In genomic region chr3:168620854-168621253, GRCh38 we compare ENCODE assay signal across 8 cellular contexts.
A peak's percentile ranks its signal among the peaks of the same experiment; 100 is the strongest.
DNase-seq lines count a peak whose midpoint lies in the region; ATAC-seq, FAIRE-seq and TF ChIP-seq lines count a peak whose summit lies in the region.

No MANE protein-coding gene starts in this region.

- no peak overlapping the region for H4K91ac ChIP-seq in H1 (replicated peaks; ENCODE audit: insufficient read length, low read length)

- H2BK20ac ChIP-seq in H1 (ENCODE audit: low read length), result 0 out of 2 replicates have a peak overlapping the region, but pooled peaks have one; percentile 11

- H3K27ac ChIP-seq in H1 (ENCODE audit: low read depth, low read length) (no peak overlapping the region), Peyer's patch (no peak overlapping the region)

- H3K79me1 ChIP-seq in H1 (ENCODE audit: low read depth, low read length), result no peaks in the 10 kb centered on the region

- H3K4me3 ChIP-seq in GM06990 (replicated peaks; ENCODE audit: low read depth, low read length), result no peak overlapping the region
- no peak overlapping the region for H3K4me3 ChIP-seq in H1 (ENCODE audit: extremely low read depth in 1 of 4, insufficient read depth in 2 of 4, low read depth in 3 of 4, low read length in 4 of 4)
- H3K4me3 ChIP-seq in Peyer's patch, result no peak overlapping the region

- CTCF ChIA-PET in H1 (lab: Charles Lee; ENCODE audit: partially characterized antibody), result interaction anchor here (0.7 to 6.8 kb wide), 63 partner anchors 8 to 1367 kb away, joined by 3 to 64 read pairs (median 4); no protein-coding TSS in a partner anchor

- no peak for TF ChIP-seq EP300 in H1 (IDR thresholded peaks at IDR 0.05; ENCODE audit: borderline replicate concordance in 1 of 2, low read depth in 2 of 2, low read length in 2 of 2)

- H3K9ac ChIP-seq in H1 (replicated peaks in 1 of 4; ENCODE audit: extremely low read depth in 1 of 4, low read depth in 3 of 4, low read length in 3 of 4), result no peak overlapping the region

- H3K9me3 ChIP-seq in H1 (ENCODE audit: insufficient read depth in 2 of 2, low read depth in 1 of 2, low read length in 1 of 2), result no peaks in the 10 kb centered on the region
- no peaks in the 10 kb centered on the region for H3K9me3 ChIP-seq in Peyer's patch

- H2BK5ac ChIP-seq in H1 (ENCODE audit: low read depth, low read length), result no peak overlapping the region

- H2BK15ac ChIP-seq in H1 (ENCODE audit: low read length), result no peak overlapping the region

- H4K8ac ChIP-seq in H1 (ENCODE audit: extremely low read depth, insufficient read depth, low read length), result no peak overlapping the region

- H4K20me1 ChIP-seq in H1 (replicated peaks in 1 of 2; ENCODE audit: control insufficient read depth in 1 of 2, insufficient read depth in 2 of 2, low read length in 2 of 2), result no peaks in the 10 kb centered on the region

- H3K23me2 ChIP-seq in H1 (ENCODE audit: low read depth, low read length), result no peaks in the 10 kb centered on the region

- no peaks in the 10 kb centered on the region for H3K79me2 ChIP-seq in H1 (ENCODE audit: control insufficient read depth in 1 of 2, insufficient read depth in 2 of 2, low read length in 2 of 2)

- no peak overlapping the region for H3K14ac ChIP-seq in H1 (ENCODE audit: insufficient read length)

- no peak overlapping the region for H3K4me2 ChIP-seq in H1 (ENCODE audit: insufficient read depth in 1 of 2, low read depth in 2 of 2, low read length in 2 of 2)

- H3K27me3 ChIP-seq in GM06990 (replicated peaks; ENCODE audit: control insufficient read depth, insufficient read depth, low read length), result no peaks in the 10 kb centered on the region
- no peaks in the 10 kb centered on the region for H3K27me3 ChIP-seq in H1 (replicated peaks in 1 of 4; ENCODE audit: control insufficient read depth in 3 of 4, extremely low read depth in 1 of 4, insufficient read depth in 3 of 4, low read length in 3 of 4)
- H3K27me3 ChIP-seq in Peyer's patch, result no peaks in the 10 kb centered on the region

- no peak overlapping the region for H2AFZ ChIP-seq in H1 (ENCODE audit: low read length)

- DNase-seq in GM06990 (ENCODE audit: extremely low read depth, insufficient read length) (no peak), NCI-H2171 (lab: John Stamatoyannopoulos, UW) (peak; percentile 7), H1 (ENCODE audit: low read depth in 1 of 2, low spot score in 2 of 2) (peak; percentile 21 to 73), occipital lobe (lab: John Stamatoyannopoulos, UW) (peak; percentile 3), GM19239 (ENCODE audit: insufficient read length, low spot score) (no peak), Peyer's patch (no peak)

- no peak overlapping the region for H3K56ac ChIP-seq in H1 (replicated peaks; ENCODE audit: insufficient read length, low read depth, low read length)

- TF ChIP-seq POLR2A in H1 (IDR thresholded peaks at IDR 0.05; ENCODE audit: control extremely low read depth in 1 of 2, low read depth in 2 of 2, low read length in 2 of 2) (no peak), Peyer's patch (IDR thresholded peaks at IDR 0.05) (no peak)

- H3K4me1 ChIP-seq in H1 (replicated peaks in 1 of 4; ENCODE audit: control insufficient read depth in 3 of 4, insufficient read depth in 4 of 4, low read length in 3 of 4), result peaks cover 0 to 27% (median 16%) of the 10 kb centered on the region in 4 experiments; a peak in 6 of 7 replicates
- H3K4me1 ChIP-seq in Peyer's patch, result no peaks in the 10 kb centered on the region

- FAIRE-seq in H1 (lab: Jason Lieb, UNC) (peak; percentile 94), GM19239 (lab: Jason Lieb, UNC) (no peak)

- peak; percentile 64 for TF ChIP-seq CTCF in GM06990 (IDR thresholded peaks at IDR 0.05; ENCODE audit: insufficient read depth, low read length, poor library complexity, severe bottlenecking)
- TF ChIP-seq CTCF in H1 (IDR thresholded peaks at IDR 0.05; ENCODE audit: control extremely low read depth in 1 of 3, insufficient read depth in 1 of 3, low read depth in 1 of 3, low read length in 3 of 3), result peak; percentile 53 to 97 (median 80)
- peak in 2 of 6 experiments; percentile 42 to 52 for TF ChIP-seq CTCF in Peyer's patch (IDR thresholded peaks at IDR 0.05)

- no peak overlapping the region for H2BK120ac ChIP-seq in H1 (replicated peaks; ENCODE audit: low read depth, low read length)

- H3K18ac ChIP-seq in H1 (ENCODE audit: extremely low read depth, low read length), result no peak overlapping the region; the same call in 1 of the 2 replicates

- H4K5ac ChIP-seq in H1 (ENCODE audit: insufficient read length, low read depth, low read length), result no peak overlapping the region

- 58% methylated on average over 5 of the region's 5 CpGs; no CpG with 5 or more reads in 1 of the 2 experiments for WGBS in H1 (ENCODE audit: extremely low coverage in 1 of 2, insufficient coverage in 1 of 2, insufficient read length in 1 of 2, insufficient replicate concordance in 2 of 2, low coverage in 1 of 2, low lambda C conversion rate in 2 of 2, missing lambda C conversion rate in 1 of 2), 2 experiments

- H3K4ac ChIP-seq in H1 (replicated peaks; ENCODE audit: insufficient read length, low read depth, low read length), result no peak overlapping the region

- ATAC-seq in HG02623 (IDR thresholded peaks at IDR 0.05; ENCODE audit: unreplicated experiment) (peak; percentile 64), GM18511 (IDR thresholded peaks at IDR 0.05; ENCODE audit: unreplicated experiment) (no peak)

- no peak overlapping the region for H3K23ac ChIP-seq in H1 (ENCODE audit: insufficient read length)

- no peak overlapping the region for H2BK12ac ChIP-seq in H1 (ENCODE audit: low read depth, low read length)

- TF ChIP-seq RAD21 in H1 (IDR thresholded peaks at IDR 0.05 in 1 of 2, conservative IDR thresholded peaks at IDR 0.05 in 1 of 2; ENCODE audit: low read depth in 2 of 2, low read length in 2 of 2), result peak; percentile 95 to 97

- H3K36me3 ChIP-seq in GM06990 (ENCODE audit: control insufficient read depth, insufficient read depth, low read length) (no peaks in the 10 kb centered on the region), H1 (ENCODE audit: control insufficient read depth in 2 of 4, insufficient read depth in 4 of 4, low read length in 3 of 4) (no peaks in the 10 kb centered on the region), Peyer's patch (no peaks in the 10 kb centered on the region)

- no peak overlapping the region for H2AK5ac ChIP-seq in H1 (ENCODE audit: low read depth, low read length)

- POLR2A ChIA-PET in H1 (lab: Charles Lee; ENCODE audit: partially characterized antibody), result interaction anchor here (1.0 to 1.6 kb wide), 3 partner anchors 34 to 110 kb away, joined by 3 to 4 read pairs (median 4); no protein-coding TSS in a partner anchor

TF ChIP-seq in H1, 55 proteins besides CTCF, POLR2A, EP300 and RAD21:
- TF ChIP-seq JUND (IDR thresholded peaks at IDR 0.05; ENCODE audit: low read length) (no peak), TEAD4 (IDR thresholded peaks at IDR 0.05; ENCODE audit: low read depth, low read length) (no peak), FOSL1 (IDR thresholded peaks at IDR 0.05; ENCODE audit: insufficient read depth, low read depth, low read length) (no peak), TAF7 (optimal IDR thresholded peaks at IDR 0.05; ENCODE audit: borderline replicate concordance, low read depth, low read length) (peak; percentile 44), CHD1 (IDR thresholded peaks at IDR 0.05; ENCODE audit: low read depth, low read length) (no peak), RNF2 (IDR thresholded peaks at IDR 0.05; ENCODE audit: borderline replicate concordance, low read depth, low read length, missing control alignments, poor library complexity, severe bottlenecking) (no peak), YY1 (IDR thresholded peaks at IDR 0.05; ENCODE audit: low read depth, low read length) (0 out of 2 replicates have a peak, but pooled peaks have one; percentile 10), E2F6 (IDR thresholded peaks at IDR 0.05) (no peak)

Comparison
In these comparisons a context has a peak if more than half of its experiments do, and no peak if none do; other contexts are left out.
1. DNase-seq: peak in NCI-H2171 (single experiment), H1 (2 of 2) and occipital lobe (single experiment); none in GM06990 (single experiment), GM19239 (single experiment) and Peyer's patch (0 of 3).